1 cellular context compared by ENCODE assay signal in genomic region chr13:41193919-41194824, GRCh38.
TF ChIP-seq lines count a peak whose summit lies in the region.

A gene with protein sequence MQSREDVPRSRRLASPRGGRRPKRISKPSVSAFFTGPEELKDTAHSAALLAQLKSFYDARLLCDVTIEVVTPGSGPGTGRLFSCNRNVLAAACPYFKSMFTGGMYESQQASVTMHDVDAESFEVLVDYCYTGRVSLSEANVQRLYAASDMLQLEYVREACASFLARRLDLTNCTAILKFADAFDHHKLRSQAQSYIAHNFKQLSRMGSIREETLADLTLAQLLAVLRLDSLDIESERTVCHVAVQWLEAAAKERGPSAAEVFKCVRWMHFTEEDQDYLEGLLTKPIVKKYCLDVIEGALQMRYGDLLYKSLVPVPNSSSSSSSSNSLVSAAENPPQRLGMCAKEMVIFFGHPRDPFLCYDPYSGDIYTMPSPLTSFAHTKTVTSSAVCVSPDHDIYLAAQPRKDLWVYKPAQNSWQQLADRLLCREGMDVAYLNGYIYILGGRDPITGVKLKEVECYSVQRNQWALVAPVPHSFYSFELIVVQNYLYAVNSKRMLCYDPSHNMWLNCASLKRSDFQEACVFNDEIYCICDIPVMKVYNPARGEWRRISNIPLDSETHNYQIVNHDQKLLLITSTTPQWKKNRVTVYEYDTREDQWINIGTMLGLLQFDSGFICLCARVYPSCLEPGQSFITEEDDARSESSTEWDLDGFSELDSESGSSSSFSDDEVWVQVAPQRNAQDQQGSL (minus strand): TSS chr13:41194569. CDS start chr13:41194257, 312 bp downstream.

TF ChIP-seq in WTC11, 78 proteins besides CTCF, POLR2A, EP300 and RAD21 (continued from another document):
- no peak for TF ChIP-seq ZSCAN18 (CRISPR knock-in tag; IDR thresholded peaks at IDR 0.05)
- TF ChIP-seq SOX15 (CRISPR knock-in tag; IDR thresholded peaks at IDR 0.05) = no peak
TF ChIP-seq in WTC11: peak in this region for 38.
